8 cellular contexts compared by ENCODE assay signal in genomic region chr11:107598225-107599139, GRCh38. TPM values are rescaled to one million over a fixed set of nuclear protein-coding genes. Genes with fewer than 3 reads are reported as not detected.
DNase-seq lines count a peak whose midpoint lies in the region; ATAC-seq and TF ChIP-seq lines count a peak whose summit lies in the region.

No MANE protein-coding gene starts in this region.

- TF ChIP-seq POLR2A in testis (IDR thresholded peaks at IDR 0.05) = no peak

- H3K27ac Mint-ChIP-seq in endothelial cell (ENCODE audit: unreplicated experiment) (no peak overlapping the region), T-cell (no peak overlapping the region)

- H3K36me3 Mint-ChIP-seq in endothelial cell (ENCODE audit: low read depth, unreplicated experiment) (no peaks in the 10 kb centered on the region), T-cell (no peaks in the 10 kb centered on the region)

- no peaks in the 10 kb centered on the region for H3K9me3 ChIP-seq in testis

- H3K4me1 ChIP-seq in testis = no peaks in the 10 kb centered on the region

- intact Hi-C loops in testis (cut with DNase I; ENCODE audit: low total_unique reads) = no loop called here

- no peaks in the 10 kb centered on the region for H3K36me3 ChIP-seq in testis (ENCODE audit: low read depth, missing control alignments)

- WGBS in testis, 2 donors = 70 to 74% methylated on average over 5 to 6 of the region's 6 CpGs

- no peak overlapping the region for H3K27ac ChIP-seq in testis

- H3K4me1 Mint-ChIP-seq in endothelial cell (ENCODE audit: unreplicated experiment) (no peaks in the 10 kb centered on the region), T-cell (no peaks in the 10 kb centered on the region)

- DNase-seq in DMS 273 (lab: John Stamatoyannopoulos, UW; ENCODE audit: unreplicated experiment) = peak; percentile 51
- DNase-seq in DMS 273 treated with DMSO at 0.1 percent for 48 hours (lab: John Stamatoyannopoulos, UW) = no peak
- no peak for DNase-seq in LNCaP clone FGC (ENCODE audit: low read depth)
- DNase-seq in endothelial cell (ENCODE audit: low spot score) = peak; percentile 58
- peak; percentile 56 for DNase-seq in testis
- no peak for DNase-seq in activated CD4-positive, alpha-beta T cell treated with anti-CD3 and anti-CD28 coated beads, Interleukin-2, amount 50 U/mL, for 4 hours
- DNase-seq in T-cell = no peak

- CTCF ChIA-PET in T-cell (lab: Charles Lee) = interaction anchor here in 1 of 2 donors (0.6 kb wide), 1 partner anchor 91 kb away, joined by 4 read pairs; no protein-coding TSS in a partner anchor

- H3K4me3 ChIP-seq in LNCaP clone FGC (ENCODE audit: low read depth, low read length) (no peak overlapping the region), testis (no peak overlapping the region)

- peak; percentile 75 for TF ChIP-seq CTCF in LNCaP clone FGC (IDR thresholded peaks at IDR 0.05; ENCODE audit: control insufficient read depth, extremely low read depth, insufficient read depth)
- TF ChIP-seq CTCF in endothelial cell (IDR thresholded peaks at IDR 0.05; ENCODE audit: unreplicated experiment) = no peak
- peak in 2 of 3 experiments; percentile 5 to 27 for TF ChIP-seq CTCF in testis (IDR thresholded peaks at IDR 0.05)

- POLR2A ChIA-PET in T-cell (lab: Charles Lee) = no interaction called here

- H3K4me3 Mint-ChIP-seq in endothelial cell (ENCODE audit: unreplicated experiment) = no peak overlapping the region
- no peak overlapping the region for H3K4me3 Mint-ChIP-seq in T-cell

- H3K27me3 Mint-ChIP-seq in endothelial cell (ENCODE audit: unreplicated experiment) (peaks cover 3% of the 10 kb centered on the region), T-cell (peaks cover 48 to 50% of the 10 kb centered on the region in 2 donors)

- no peaks in the 10 kb centered on the region for H3K9me3 Mint-ChIP-seq in endothelial cell (ENCODE audit: unreplicated experiment)
- no peaks in the 10 kb centered on the region for H3K9me3 Mint-ChIP-seq in T-cell

- ATAC-seq in GM21447 (IDR thresholded peaks at IDR 0.05; ENCODE audit: unreplicated experiment) (peak; percentile 75), T-cell (replicated peaks in 1 of 4) (no peak)

- no peaks in the 10 kb centered on the region for H3K27me3 ChIP-seq in testis

RNA-seq across cellular contexts. Expression of gene ELMOD1, which starts 7.5 kb away (rescaled TPM):
- total RNA-seq in endothelial cell (ENCODE audit: unreplicated experiment) (0.51 TPM), testis (10 to 100 TPM in 1 of 2 donors, 1 to 10 TPM in 1; 8.7 to 11.1 TPM), T-cell (not detected)
- polyA plus RNA-seq in testis (ENCODE audit: insufficient read depth, low read depth, low replicate concordance) = 5.6 TPM

RNA-seq across cellular contexts. Expression of gene ALKBH8, which starts 32.9 kb away (rescaled TPM):
- total RNA-seq in endothelial cell (ENCODE audit: unreplicated experiment) = 8.4 TPM
- 10 to 100 TPM in 1 of 2 donors, 1 to 10 TPM in 1; 7.8 to 12.1 TPM for total RNA-seq in testis
- polyA plus RNA-seq in testis (ENCODE audit: insufficient read depth, low read depth, low replicate concordance) = 5.3 TPM
- 10 to 100 TPM; 11.6 to 15.4 (median 12.4) TPM for total RNA-seq in T-cell

Comparison
In these comparisons a context has a peak if more than half of its experiments do, and no peak if none do; other contexts are left out.
1. DNase-seq: peak in DMS 273 (single experiment), endothelial cell (single experiment) and testis (single experiment); none in DMS 273 treated with DMSO at 0.1 percent for 48 hours (single experiment), LNCaP clone FGC (single experiment), activated CD4-positive, alpha-beta T cell treated with anti-CD3 and anti-CD28 coated beads, Interleukin-2, amount 50 U/mL, for 4 hours (0 of 2) and T-cell (0 of 34).